8 cellular contexts compared by ENCODE assay signal in the genomic region with DNA sequence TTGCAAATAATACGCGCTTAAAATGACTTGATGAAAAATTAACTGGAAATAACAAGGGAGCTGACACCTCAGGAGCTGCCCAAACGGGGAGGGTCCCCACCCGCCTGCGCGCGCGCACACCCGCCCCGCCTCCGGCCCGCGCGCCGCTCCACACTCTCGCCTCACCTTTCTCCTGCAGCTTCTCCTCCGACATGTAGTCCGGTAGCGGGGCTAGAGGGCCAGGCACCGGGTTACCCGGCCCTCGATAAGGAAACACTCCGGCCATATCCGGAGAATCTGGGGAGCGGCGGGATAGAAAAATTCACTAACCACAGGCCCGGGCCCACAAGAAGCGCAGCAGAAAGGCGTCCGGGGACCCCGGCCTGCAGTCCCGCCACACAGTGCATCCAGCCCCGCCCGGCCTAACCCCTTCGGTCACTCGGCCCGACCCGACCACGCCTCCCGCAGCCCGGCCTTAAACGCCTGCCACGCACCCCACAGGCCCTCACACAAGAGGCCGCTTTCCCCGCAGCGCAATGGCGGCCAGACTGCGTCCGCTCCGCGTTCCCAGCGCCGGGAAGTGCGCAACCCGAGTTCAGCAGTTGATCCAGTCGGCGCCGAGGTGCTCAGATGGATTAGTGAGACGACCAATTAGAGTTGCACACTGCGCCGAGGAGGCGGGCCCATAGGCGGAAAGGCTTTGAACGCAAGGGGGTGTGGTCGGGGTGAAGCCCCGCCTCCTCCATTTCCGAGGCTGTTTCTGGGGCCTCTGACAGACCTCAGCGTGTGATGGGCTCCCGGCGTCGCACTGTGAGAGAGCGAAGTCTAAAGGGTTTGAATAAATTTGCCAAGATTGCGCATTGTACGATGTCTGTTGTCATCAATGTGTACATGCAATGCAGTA. TPM values are rescaled to one million over a fixed set of nuclear protein-coding genes. Genes with fewer than 3 reads are reported as not detected.
DNase-seq lines count a peak whose midpoint lies in the region; ATAC-seq and TF ChIP-seq lines count a peak whose summit lies in the region.

A gene (minus strand): TSS at position 561 of the 883 bp plus-strand sequence. CDS start 296 bp downstream, at position 265.

- peak; percentile 98 for ATAC-seq in HG03460 (IDR thresholded peaks at IDR 0.05; ENCODE audit: unreplicated experiment)

- H3K4me3 ChIP-seq in BE2C (ENCODE audit: low read depth, low read length), result peak within 1 kb of the TSS; percentile 85
- H3K4me3 ChIP-seq in colonic mucosa, result peak within 1 kb of the TSS; percentile 96

- H3K27ac ChIP-seq in colonic mucosa (peak within 1 kb of the TSS; percentile 96), layer of hippocampus (ENCODE audit: low read depth, low read length) (peak within 1 kb of the TSS; percentile 86)

- H3K9ac ChIP-seq in colonic mucosa (ENCODE audit: low read depth in 2 of 2, low read length in 2 of 2), result peak within 1 kb of the TSS; percentile 71 to 86

- H3K9me3 ChIP-seq in BE2C (no peaks in the 10 kb centered on the region), colonic mucosa (no peaks in the 10 kb centered on the region)

- intact Hi-C loops in colonic mucosa (cut with DNase I), result no loop called here

- H3K27me3 ChIP-seq in BE2C (no peaks in the 10 kb centered on the region), colonic mucosa (no peaks in the 10 kb centered on the region), layer of hippocampus (ENCODE audit: control insufficient read depth, insufficient read depth, low read length) (no peaks in the 10 kb centered on the region)

- DNase-seq in BE2C (peak; percentile 93), GM19240 (ENCODE audit: insufficient read length, low spot score) (peak; percentile 100), NCI-H526 (lab: John Stamatoyannopoulos, UW) (peak; percentile 93 to 96), colonic mucosa (peak; percentile 99)
- DNase-seq in activated CD4-positive, alpha-beta T cell treated with anti-CD3 and anti-CD28 coated beads for 48 hours, result peak; percentile 99
- peak; percentile 97 for DNase-seq in stimulated activated CD4-positive, alpha-beta T cell treated with anti-CD3 and anti-CD28 coated beads, Interleukin-1b, Interleukin-23, amount 100 ng/mL, for 4 hours (ENCODE audit: low read depth in 2 of 2)

- H3K36me3 ChIP-seq in BE2C (peaks cover 36% of the 10 kb centered on the region), colonic mucosa (peaks cover 24% of the 10 kb centered on the region)

- H3K4me1 ChIP-seq in BE2C (no peaks in the 10 kb centered on the region), colonic mucosa (peaks cover 5% of the 10 kb centered on the region)

- TF ChIP-seq CTCF in BE2C (IDR thresholded peaks at IDR 0.05; ENCODE audit: low read depth, low read length) (no peak), colonic mucosa (IDR thresholded peaks at IDR 0.05) (no peak)

RNA-seq across cellular contexts. Expression of the gene that starts here (rescaled TPM):
- polyA plus RNA-seq in BE2C (2012; ENCODE audit: insufficient read depth, insufficient read length, low read depth), result 679 TPM
- total RNA-seq in colonic mucosa, result 100 to 1,000 TPM; 172 to 292 TPM

Comparison
In these comparisons a context has a peak if more than half of its experiments do, and no peak if none do; other contexts are left out.
1. Peak in every context shown above with its lines: DNase-seq, ATAC-seq, H3K4me3 ChIP-seq and H3K27ac ChIP-seq.